7 cellular contexts compared by ENCODE assay signal in the genomic region with DNA sequence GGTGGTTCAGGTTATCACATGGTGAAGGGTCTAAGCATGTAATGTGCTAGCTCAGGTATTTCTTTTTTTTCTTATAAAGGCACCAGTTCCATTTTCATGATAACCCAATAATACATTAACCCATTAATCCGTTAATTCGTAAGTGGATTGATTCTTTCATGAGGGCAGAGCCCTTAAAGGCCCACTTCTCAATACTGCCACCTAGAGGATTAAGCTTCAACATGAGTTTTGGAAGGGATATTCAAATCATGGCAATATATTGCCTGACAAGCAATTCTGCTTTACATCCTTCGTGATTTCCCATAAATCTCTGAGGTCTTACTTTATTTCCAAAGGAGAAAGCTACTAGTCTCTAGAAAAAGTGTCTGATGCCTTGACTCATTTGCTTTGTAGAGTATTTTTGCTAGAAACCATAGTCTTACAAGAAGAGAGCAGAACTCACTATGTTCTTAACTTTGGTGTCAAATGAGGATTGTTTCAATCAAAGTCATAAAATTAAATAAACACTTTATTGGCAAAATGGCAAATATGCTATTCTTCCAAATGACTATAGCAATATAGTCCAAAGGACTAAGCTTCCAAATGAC.
DNase-seq lines count a peak whose midpoint lies in the region; ATAC-seq, FAIRE-seq and TF ChIP-seq lines count a peak whose summit lies in the region.

No MANE protein-coding gene starts in this region.

- H3K4me1 ChIP-seq in left lung, result no peaks in the 10 kb centered on the region

- intact Hi-C loops in left lung (cut with DNase I), result no loop called here
- intact Hi-C loops in activated CD4-positive, alpha-beta T cell treated with anti-CD3 and anti-CD28 coated beads, Interleukin-2, amount 10 ng/mL, durations not matched to agents 24 days and 14 days (cut with micrococcal nuclease), result loop anchor here (2.0 kb wide), 1 partner anchor 299 kb away; no protein-coding TSS in a partner anchor

- H3K9me3 ChIP-seq in left lung, result no peaks in the 10 kb centered on the region

- FAIRE-seq in GM12891 (lab: Jason Lieb, UNC), result peak; percentile 77

- peak; percentile 44 to 70 for TF ChIP-seq CTCF in left lung (IDR thresholded peaks at IDR 0.05)

- no peak overlapping the region for H3K27ac Mint-ChIP-seq in activated CD4-positive, alpha-beta T cell treated with anti-CD3 and anti-CD28 coated beads, Interleukin-2, amount 10 ng/mL, durations not matched to agents 24 days and 14 days

- no peaks in the 10 kb centered on the region for H3K27me3 Mint-ChIP-seq in activated CD4-positive, alpha-beta T cell treated with anti-CD3 and anti-CD28 coated beads, Interleukin-2, amount 10 ng/mL, durations not matched to agents 24 days and 14 days

- H3K9me3 Mint-ChIP-seq in activated CD4-positive, alpha-beta T cell treated with anti-CD3 and anti-CD28 coated beads, Interleukin-2, amount 10 ng/mL, durations not matched to agents 24 days and 14 days, result no peaks in the 10 kb centered on the region

- H3K27ac ChIP-seq in left lung, result no peak overlapping the region

- TF ChIP-seq POLR2A in GM12891 (IDR thresholded peaks at IDR 0.05; ENCODE audit: low read depth, low read length), result no peak

- H3K36me3 Mint-ChIP-seq in activated CD4-positive, alpha-beta T cell treated with anti-CD3 and anti-CD28 coated beads, Interleukin-2, amount 10 ng/mL, durations not matched to agents 24 days and 14 days (ENCODE audit: low read depth), result no peaks in the 10 kb centered on the region

- no peak overlapping the region for H3K4me3 ChIP-seq in left lung

- peak; percentile 84 for ATAC-seq in HG02884 (IDR thresholded peaks at IDR 0.05; ENCODE audit: unreplicated experiment)
- ATAC-seq in left lung, result peak; percentile 71
- no peak for ATAC-seq in GM21447 (IDR thresholded peaks at IDR 0.05; ENCODE audit: unreplicated experiment)

- no peaks in the 10 kb centered on the region for H3K4me1 Mint-ChIP-seq in activated CD4-positive, alpha-beta T cell treated with anti-CD3 and anti-CD28 coated beads, Interleukin-2, amount 10 ng/mL, durations not matched to agents 24 days and 14 days

- H3K27me3 ChIP-seq in left lung, result no peaks in the 10 kb centered on the region

- no peaks in the 10 kb centered on the region for H3K36me3 ChIP-seq in left lung

- peak; percentile 12 for DNase-seq in GM12891 (ENCODE audit: insufficient read length, low spot score)
- DNase-seq in NCI-H2196 (lab: John Stamatoyannopoulos, UW; ENCODE audit: unreplicated experiment), result peak; percentile 72
- peak; percentile 65 for DNase-seq in astrocyte of the hippocampus (ENCODE audit: low read depth, low spot score)
- no peak for DNase-seq in left lung
- DNase-seq in activated CD4-positive, alpha-beta T cell treated with anti-CD3 and anti-CD28 coated beads, Interleukin-2, amount 10 ng/mL, durations not matched to agents 24 days and 14 days, result no peak

- no peak overlapping the region for H3K4me3 Mint-ChIP-seq in activated CD4-positive, alpha-beta T cell treated with anti-CD3 and anti-CD28 coated beads, Interleukin-2, amount 10 ng/mL, durations not matched to agents 24 days and 14 days

TF ChIP-seq in GM12891, 5 proteins besides CTCF, POLR2A, EP300 and RAD21:
- TF ChIP-seq POU2F2 (IDR thresholded peaks at IDR 0.05; ENCODE audit: low read depth, low read length) (no peak), SPI1 (IDR thresholded peaks at IDR 0.05; ENCODE audit: low read depth, low read length) (no peak), TAF1 (IDR thresholded peaks at IDR 0.05; ENCODE audit: low read depth, low read length) (no peak), POLR2AphosphoS5 (IDR thresholded peaks at IDR 0.05; ENCODE audit: low read depth, low read length) (no peak), PAX5 (IDR thresholded peaks at IDR 0.05; ENCODE audit: insufficient read depth, low read length, severe bottlenecking) (no peak)

Comparison
In these comparisons a context has a peak if more than half of its experiments do, and no peak if none do; other contexts are left out.
1. DNase-seq: peak in GM12891 (single experiment), NCI-H2196 (single experiment) and astrocyte of the hippocampus (single experiment); none in left lung (0 of 2) and activated CD4-positive, alpha-beta T cell treated with anti-CD3 and anti-CD28 coated beads, Interleukin-2, amount 10 ng/mL, durations not matched to agents 24 days and 14 days (single experiment).